Comparison of ENCODE assay signal across 11 cellular contexts in genomic region chr13:113545455-113545930, GRCh38. TPM values are rescaled to one million over a fixed set of nuclear protein-coding genes. Genes with fewer than 3 reads are reported as not detected.
DNase-seq lines count a peak whose midpoint lies in the region; ATAC-seq, FAIRE-seq and TF ChIP-seq lines count a peak whose summit lies in the region.
"Had no signal": no experiment of that assay in that cellular context is flagged by ENCODE, and none has a peak within 500 bp of the region (broad histone marks: within the 10 kb centered on the region; RNA-seq: fewer than 3 reads in every experiment).

No MANE protein-coding gene starts in this region.

- DNase-seq in AG09319 (ENCODE audit: extremely low read depth, low read depth) = peak; percentile 49
- peak; percentile 33 for DNase-seq in NT2/D1 (ENCODE audit: low read depth, low spot score)
- DNase-seq in fibroblast of the aortic adventitia (ENCODE audit: low read depth) = peak; percentile 50
- DNase-seq in activated CD8-positive, alpha-beta memory T cell treated with anti-CD3 and anti-CD28 coated beads, Interleukin-2, amount 10 ng/mL, durations not matched to agents 7 days and 5 days = no peak
- DNase-seq in NCI-H524 treated with DMSO at 0.1 percent for 48 hours (lab: John Stamatoyannopoulos, UW) = no peak
- DNase-seq in RCC 7860 (ENCODE audit: low spot score) = no peak
- no peak for DNase-seq in stimulated activated naive CD8-positive, alpha-beta T cell treated with anti-CD3 and anti-CD28 coated beads, Interleukin-15, Interleukin-2, amounts not matched to agents 100 U/mL and 50 U/mL, for 24 hours
- DNase-seq: activated naive CD4-positive, alpha-beta T cell treated with anti-CD3 and anti-CD28 coated beads, Interleukin-2, amount 50 U/mL, for 16 hours; NCI-H524 had no signal

- H3K4me1 Mint-ChIP-seq in nephron = peaks cover 60% of the 10 kb centered on the region
- no peaks in the 10 kb centered on the region for H3K4me1 Mint-ChIP-seq in activated CD8-positive, alpha-beta memory T cell treated with anti-CD3 and anti-CD28 coated beads, Interleukin-2, amount 10 ng/mL, durations not matched to agents 7 days and 5 days
- H3K4me1 Mint-ChIP-seq: CD14-positive monocyte had no signal

- peaks cover 38% of the 10 kb centered on the region for H3K36me3 Mint-ChIP-seq in nephron (ENCODE audit: low read depth)
- peaks cover 13% of the 10 kb centered on the region for H3K36me3 Mint-ChIP-seq in activated CD8-positive, alpha-beta memory T cell treated with anti-CD3 and anti-CD28 coated beads, Interleukin-2, amount 10 ng/mL, durations not matched to agents 7 days and 5 days

- peak overlapping the region; percentile 96 to 99 (median 99) for H3K27ac Mint-ChIP-seq in nephron
- no peak overlapping the region for H3K27ac Mint-ChIP-seq in activated CD8-positive, alpha-beta memory T cell treated with anti-CD3 and anti-CD28 coated beads, Interleukin-2, amount 10 ng/mL, durations not matched to agents 7 days and 5 days

- no peak for FAIRE-seq in RCC 7860 (lab: Jason Lieb, UNC)

- H3K9ac ChIP-seq in NT2/D1 (ENCODE audit: insufficient read length, low read depth) = no peak overlapping the region

- no peak overlapping the region for H3K4me3 ChIP-seq in NT2/D1 (ENCODE audit: insufficient read length, low read depth)
- no peak overlapping the region for H3K4me3 ChIP-seq in fibroblast of the aortic adventitia (ENCODE audit: low read depth, low read length)

- peaks cover 25% of the 10 kb centered on the region for H3K4me1 ChIP-seq in NT2/D1 (ENCODE audit: insufficient read depth, insufficient read length)

- H3K4me3 Mint-ChIP-seq in nephron = peak overlapping the region; percentile 74 to 80 (median 78)
- H3K4me3 Mint-ChIP-seq in activated CD8-positive, alpha-beta memory T cell treated with anti-CD3 and anti-CD28 coated beads, Interleukin-2, amount 10 ng/mL, durations not matched to agents 7 days and 5 days = no peak overlapping the region
- H3K4me3 Mint-ChIP-seq: CD14-positive monocyte had no signal

- no peaks in the 10 kb centered on the region for H3K27me3 Mint-ChIP-seq in nephron (ENCODE audit: low read depth)
- no peaks in the 10 kb centered on the region for H3K27me3 Mint-ChIP-seq in activated CD8-positive, alpha-beta memory T cell treated with anti-CD3 and anti-CD28 coated beads, Interleukin-2, amount 10 ng/mL, durations not matched to agents 7 days and 5 days

- no peaks in the 10 kb centered on the region for H3K27me3 ChIP-seq in NT2/D1 (ENCODE audit: insufficient read depth, insufficient read length)

- H3K9me3 ChIP-seq in NT2/D1 (ENCODE audit: insufficient read depth, low read length) = no peaks in the 10 kb centered on the region

- H3K9me3 Mint-ChIP-seq in nephron = peaks cover 14% of the 10 kb centered on the region
- H3K9me3 Mint-ChIP-seq in activated CD8-positive, alpha-beta memory T cell treated with anti-CD3 and anti-CD28 coated beads, Interleukin-2, amount 10 ng/mL, durations not matched to agents 7 days and 5 days (ENCODE audit: low read depth) = peaks cover 5% of the 10 kb centered on the region

- ATAC-seq in activated CD8-positive, alpha-beta memory T cell treated with anti-CD3 and anti-CD28 coated beads, Interleukin-2, amount 10 ng/mL, durations not matched to agents 7 days and 5 days = no peak
- ATAC-seq in stimulated activated naive CD8-positive, alpha-beta T cell treated with anti-CD3 and anti-CD28 coated beads, Interleukin-15, Interleukin-2, amounts not matched to agents 100 U/mL and 50 U/mL, for 24 hours = no peak

- CTCF ChIA-PET in activated CD8-positive, alpha-beta memory T cell treated with anti-CD3 and anti-CD28 coated beads, Interleukin-2, amount 10 ng/mL, durations not matched to agents 7 days and 5 days (lab: Charles Lee) = interaction anchor here (1.4 kb wide), 1 partner anchor 17 kb away, joined by 3 read pairs; no protein-coding TSS in a partner anchor

- peaks cover 69% of the 10 kb centered on the region for H3K36me3 ChIP-seq in NT2/D1 (ENCODE audit: insufficient read depth, insufficient read length, low read length)

- TF ChIP-seq CTCF in AG09319 (IDR thresholded peaks at IDR 0.05; ENCODE audit: low read depth, low read length) = no peak
- TF ChIP-seq CTCF in fibroblast of the aortic adventitia (IDR thresholded peaks at IDR 0.05; ENCODE audit: insufficient read depth, low read length) = no peak
- TF ChIP-seq CTCF in nephron (IDR thresholded peaks at IDR 0.05; ENCODE audit: unreplicated experiment in 3 of 3) = no peak

RNA-seq across cellular contexts. Expression of gene TFDP1, which starts 39.1 kb away (rescaled TPM):
- total RNA-seq in fibroblast of the aortic adventitia (ENCODE audit: low replicate concordance) = 45.6 and 102 TPM in 2 replicates
- 100 to 1,000 TPM; 168 to 175 TPM for total RNA-seq in activated CD8-positive, alpha-beta memory T cell treated with anti-CD3 and anti-CD28 coated beads, Interleukin-2, amount 10 ng/mL, durations not matched to agents 7 days and 5 days

RNA-seq across cellular contexts. Expression of gene DCUN1D2, which starts 55.0 kb away (rescaled TPM):
- 8.3 and 9.8 TPM in 2 replicates for total RNA-seq in fibroblast of the aortic adventitia (ENCODE audit: low replicate concordance)
- 10 to 100 TPM; 17.2 to 29.1 TPM for total RNA-seq in activated CD8-positive, alpha-beta memory T cell treated with anti-CD3 and anti-CD28 coated beads, Interleukin-2, amount 10 ng/mL, durations not matched to agents 7 days and 5 days

Comparison
In these comparisons a context has a peak if more than half of its experiments do, and no peak if none do; other contexts are left out.
1. DNase-seq: peak in AG09319 (single experiment), NT2/D1 (single experiment) and fibroblast of the aortic adventitia (single experiment); none in activated CD8-positive, alpha-beta memory T cell treated with anti-CD3 and anti-CD28 coated beads, Interleukin-2, amount 10 ng/mL, durations not matched to agents 7 days and 5 days (single experiment), NCI-H524 treated with DMSO at 0.1 percent for 48 hours (single experiment), RCC 7860 (single experiment) and stimulated activated naive CD8-positive, alpha-beta T cell treated with anti-CD3 and anti-CD28 coated beads, Interleukin-15, Interleukin-2, amounts not matched to agents 100 U/mL and 50 U/mL, for 24 hours (single experiment).